Comparison of ENCODE assay signal across 8 cellular contexts in genomic region chr20:5528719-5529256, GRCh38.
DNase-seq lines count a peak whose midpoint lies in the region; ATAC-seq, FAIRE-seq and TF ChIP-seq lines count a peak whose summit lies in the region.

No MANE protein-coding gene starts in this region.

- no peak overlapping the region for H3K4me3 ChIP-seq in esophagus muscularis mucosa

- no peak for FAIRE-seq in D721Med (lab: Jason Lieb, UNC)

- H3K27me3 ChIP-seq in esophagus muscularis mucosa: no peaks in the 10 kb centered on the region

- H3K36me3 Mint-ChIP-seq in nephron (ENCODE audit: low read depth): no peaks in the 10 kb centered on the region
- H3K36me3 Mint-ChIP-seq in stimulated activated naive CD8-positive, alpha-beta T cell treated with anti-CD3 and anti-CD28 coated beads, Interleukin-15, Interleukin-2, amounts not matched to agents 100 ng/mL and 50 ng/mL, for 24 hours (ENCODE audit: low read depth): no peaks in the 10 kb centered on the region

- no peak for TF ChIP-seq EP300 in esophagus muscularis mucosa (IDR thresholded peaks at IDR 0.05)

- DNase-seq in D721Med (ENCODE audit: insufficient read length, low spot score) (no peak), KG1 (lab: John Stamatoyannopoulos, UW) (peak; percentile 83), OCI-M1 (lab: John Stamatoyannopoulos, UW) (peak; percentile 91), activated T-cell treated with anti-CD3 and anti-CD28 coated beads for 4 hours (peak; percentile 58), esophagus muscularis mucosa (ENCODE audit: extremely low spot score) (no peak)

- TF ChIP-seq CTCF in D721Med (IDR thresholded peaks at IDR 0.05; ENCODE audit: insufficient read depth, missing control alignments) (peak; percentile 93), esophagus muscularis mucosa (IDR thresholded peaks at IDR 0.05) (peak; percentile 78 to 85 (median 79)), nephron (IDR thresholded peaks at IDR 0.05; ENCODE audit: unreplicated experiment in 3 of 3) (peak; percentile 63 to 85 (median 76))

- no peaks in the 10 kb centered on the region for H3K36me3 ChIP-seq in esophagus muscularis mucosa

- H3K4me3 Mint-ChIP-seq in nephron: no peak overlapping the region
- H3K4me3 Mint-ChIP-seq in stimulated activated naive CD8-positive, alpha-beta T cell treated with anti-CD3 and anti-CD28 coated beads, Interleukin-15, Interleukin-2, amounts not matched to agents 100 ng/mL and 50 ng/mL, for 24 hours: peak overlapping the region; percentile 54

- no peaks in the 10 kb centered on the region for H3K27me3 Mint-ChIP-seq in nephron (ENCODE audit: low read depth)
- no peaks in the 10 kb centered on the region for H3K27me3 Mint-ChIP-seq in stimulated activated naive CD8-positive, alpha-beta T cell treated with anti-CD3 and anti-CD28 coated beads, Interleukin-15, Interleukin-2, amounts not matched to agents 100 ng/mL and 50 ng/mL, for 24 hours

- H3K4me1 ChIP-seq in esophagus muscularis mucosa: peaks cover 10 to 16% (median 11%) of the 10 kb centered on the region in 4 donors

- peaks cover 5% of the 10 kb centered on the region for H3K4me1 Mint-ChIP-seq in nephron
- H3K4me1 Mint-ChIP-seq in stimulated activated naive CD8-positive, alpha-beta T cell treated with anti-CD3 and anti-CD28 coated beads, Interleukin-15, Interleukin-2, amounts not matched to agents 100 ng/mL and 50 ng/mL, for 24 hours (ENCODE audit: low read depth): peaks cover 23% of the 10 kb centered on the region

- ATAC-seq in GM21423 (IDR thresholded peaks at IDR 0.05; ENCODE audit: unreplicated experiment): peak; percentile 74

- TF ChIP-seq POLR2A in esophagus muscularis mucosa (IDR thresholded peaks at IDR 0.05; ENCODE audit: low read depth): no peak

- no peak overlapping the region for H3K27ac ChIP-seq in esophagus muscularis mucosa (replicated peaks in 1 of 4)

- no peaks in the 10 kb centered on the region for H3K9me3 ChIP-seq in esophagus muscularis mucosa

- H3K9me3 Mint-ChIP-seq in nephron: no peaks in the 10 kb centered on the region
- no peaks in the 10 kb centered on the region for H3K9me3 Mint-ChIP-seq in stimulated activated naive CD8-positive, alpha-beta T cell treated with anti-CD3 and anti-CD28 coated beads, Interleukin-15, Interleukin-2, amounts not matched to agents 100 ng/mL and 50 ng/mL, for 24 hours

- 18% methylated on average over 6 of the region's 7 CpGs for WGBS in esophagus muscularis mucosa

- H3K27ac Mint-ChIP-seq in nephron: no peak overlapping the region
- peak overlapping the region; percentile 36 for H3K27ac Mint-ChIP-seq in stimulated activated naive CD8-positive, alpha-beta T cell treated with anti-CD3 and anti-CD28 coated beads, Interleukin-15, Interleukin-2, amounts not matched to agents 100 ng/mL and 50 ng/mL, for 24 hours

- intact Hi-C loops in esophagus muscularis mucosa (cut with DNase I): loop anchor here (1.0 to 2.0 kb wide), 2 partner anchors 260 to 548 kb away; no protein-coding TSS in a partner anchor

Comparison
In these comparisons a context has a peak if more than half of its experiments do, and no peak if none do; other contexts are left out.
1. DNase-seq: peak in KG1 (single experiment), OCI-M1 (single experiment) and activated T-cell treated with anti-CD3 and anti-CD28 coated beads for 4 hours (single experiment); none in D721Med (single experiment) and esophagus muscularis mucosa (single experiment).
2. Peak in every context shown above with its lines, with median percentiles within 50 percentile points of each other: CTCF ChIP-seq.